ENCODE assay signal across 12 cellular contexts in the genomic region with DNA sequence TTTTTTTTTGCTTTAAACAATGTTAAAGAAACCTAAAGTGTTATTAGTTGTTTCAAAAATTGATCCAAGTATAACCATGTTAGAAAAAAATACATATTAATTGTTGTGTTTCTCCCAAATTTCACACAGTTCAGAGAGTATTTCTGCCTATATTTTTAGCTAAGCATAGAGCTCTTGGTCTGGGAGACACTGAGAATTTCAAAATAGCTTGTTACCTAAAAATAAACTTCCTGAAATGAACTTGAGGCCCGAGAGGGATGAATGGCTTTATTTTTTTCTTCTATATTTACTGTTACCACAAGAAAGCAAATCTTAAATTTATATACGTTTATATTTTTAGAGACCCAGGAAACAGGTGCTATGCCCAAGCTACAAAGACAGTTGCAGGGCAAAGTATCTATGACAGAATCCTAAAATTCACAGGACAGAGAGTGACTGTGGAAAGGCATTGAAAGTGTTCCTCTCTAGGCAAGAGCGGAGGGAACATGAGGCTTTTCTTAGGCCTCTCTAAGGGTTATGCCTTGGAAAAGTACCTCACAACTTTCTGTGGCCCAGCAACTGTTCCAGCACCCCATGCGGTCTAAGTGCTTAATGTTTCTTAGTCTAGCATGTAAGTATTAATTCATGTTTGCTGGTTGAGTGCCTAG. TPM values are rescaled to one million over a fixed set of nuclear protein-coding genes. Genes with fewer than 3 reads are reported as not detected.
DNase-seq lines count a peak whose midpoint lies in the region; ATAC-seq and TF ChIP-seq lines count a peak whose summit lies in the region.
"Had no signal": no experiment of that assay in that cellular context is flagged by ENCODE, and none has a peak within 500 bp of the region (broad histone marks: within the 10 kb centered on the region; RNA-seq: fewer than 3 reads in every experiment).

No MANE protein-coding gene starts in this region.

- intact Hi-C loops in psoas muscle (cut with DNase I): no loop called here

- peak overlapping the region; percentile 79 for H3K9ac ChIP-seq in Loucy (ENCODE audit: low read depth, low read length, poor library complexity, severe bottlenecking)
- H3K9ac ChIP-seq: KMS-11 had no signal

- H3K4me2 ChIP-seq in Loucy (ENCODE audit: low read depth, low read length, poor library complexity, severe bottlenecking): peak overlapping the region; percentile 90
- H3K4me2 ChIP-seq: GM23338, KMS-11 had no signal

- no peak overlapping the region for H2AFZ ChIP-seq in Loucy (ENCODE audit: low read length)
- H2AFZ ChIP-seq: GM23338 had no signal

- peaks cover 78% of the 10 kb centered on the region for H3K4me1 Mint-ChIP-seq in central memory CD8-positive, alpha-beta T cell

- H3K4me3 Mint-ChIP-seq in central memory CD8-positive, alpha-beta T cell: peak overlapping the region; percentile 78
- H3K4me3 Mint-ChIP-seq: GM23338 had no signal

- H3F3A ChIP-seq in Loucy (ENCODE audit: low read depth): peaks cover 34% of the 10 kb centered on the region

- no peak for DNase-seq in central memory CD8-positive, alpha-beta T cell (ENCODE audit: low spot score in 2 of 2)
- DNase-seq in psoas muscle (no peak), NCI-H82 treated with DMSO at 0.1 percent for 48 hours (lab: John Stamatoyannopoulos, UW; ENCODE audit: unreplicated experiment) (no peak), NCI-H345 treated with DMSO at 0.1 percent for 48 hours (lab: John Stamatoyannopoulos, UW; ENCODE audit: unreplicated experiment) (no peak)
- no peak for DNase-seq in stimulated activated CD4-positive, alpha-beta T cell treated with anti-CD3 and anti-CD28 coated beads, Interleukin-4, amount 100 ng/mL, for 24 hours

- H3K36me3 Mint-ChIP-seq in central memory CD8-positive, alpha-beta T cell (ENCODE audit: insufficient read depth): peaks cover 26% of the 10 kb centered on the region

- H3K27ac Mint-ChIP-seq in central memory CD8-positive, alpha-beta T cell (ENCODE audit: low read depth): peak overlapping the region; percentile 84
- H3K27ac Mint-ChIP-seq: GM23338 had no signal

- no peaks in the 10 kb centered on the region for H3K9me3 Mint-ChIP-seq in central memory CD8-positive, alpha-beta T cell
- H3K9me3 Mint-ChIP-seq: GM23338 had no signal

- H3K4me1 ChIP-seq in Loucy (ENCODE audit: insufficient read depth, low read length, poor library complexity, severe bottlenecking): peaks cover 96% of the 10 kb centered on the region
- peaks cover 51% of the 10 kb centered on the region for H3K4me1 ChIP-seq in psoas muscle
- H3K4me1 ChIP-seq: prostate gland had no signal

- peaks cover 79% of the 10 kb centered on the region for H3K79me2 ChIP-seq in Loucy (ENCODE audit: insufficient read depth, low read length)

- no peaks in the 10 kb centered on the region for H3K9me2 ChIP-seq in Loucy (replicated peaks; ENCODE audit: low read depth, low read length)

- H3K36me3 ChIP-seq in Loucy (ENCODE audit: insufficient read depth, low read length) (peaks cover 26% of the 10 kb centered on the region), psoas muscle (ENCODE audit: insufficient read depth in 1 of 2, low read depth in 1 of 2) (peaks cover 4 to 30% of the 10 kb centered on the region in 2 donors)
- H3K36me3 ChIP-seq: prostate gland had no signal

- H4K20me1 ChIP-seq in Loucy (ENCODE audit: insufficient read depth, low read length, poor library complexity, severe bottlenecking): peaks cover 3% of the 10 kb centered on the region

- H3K4me3 ChIP-seq in GM08714 (ENCODE audit: low read length) (peak overlapping the region; percentile 38; the same call in 1 of the 2 replicates), Loucy (ENCODE audit: low read length, poor library complexity, severe bottlenecking) (peak overlapping the region; percentile 67), psoas muscle (no peak overlapping the region)
- H3K4me3 ChIP-seq: GM23338, prostate gland, SK-N-MC had no signal

- no peaks in the 10 kb centered on the region for H3K27me3 Mint-ChIP-seq in central memory CD8-positive, alpha-beta T cell

- WGBS in psoas muscle, 3 donors: 11 to 14% (median 12%) methylated on average over 4 of the region's 4 CpGs

- peak overlapping the region; percentile 65 for H3K27ac ChIP-seq in psoas muscle
- H3K27ac ChIP-seq: KMS-11, SK-N-MC had no signal

- TF ChIP-seq CTCF in Loucy (conservative IDR thresholded peaks at IDR 0.05; ENCODE audit: low read length) (no peak), psoas muscle (IDR thresholded peaks at IDR 0.05) (no peak)

- ATAC-seq in central memory CD8-positive, alpha-beta T cell (replicated peaks; ENCODE audit: extremely low read depth, poor library complexity, severe bottlenecking): no peak
- ATAC-seq in psoas muscle (peak; percentile 46 to 76 (median 60)), GM21367 (IDR thresholded peaks at IDR 0.05; ENCODE audit: unreplicated experiment) (no peak)
- ATAC-seq: GM23338 had no signal

- H3K9me3 ChIP-seq in Loucy (ENCODE audit: insufficient read depth, low read depth, low read length): no peaks in the 10 kb centered on the region
- H3K9me3 ChIP-seq in psoas muscle: peaks cover 2% of the 10 kb centered on the region
- H3K9me3 ChIP-seq: prostate gland had no signal

- H3K27me3 ChIP-seq in Loucy (ENCODE audit: insufficient read depth, low read length, poor library complexity, severe bottlenecking): no peaks in the 10 kb centered on the region
- no peaks in the 10 kb centered on the region for H3K27me3 ChIP-seq in psoas muscle (ENCODE audit: insufficient read depth in 3 of 3, low read length in 2 of 3)

RNA-seq across cellular contexts. Expression of a gene that starts 36.4 kb away (rescaled TPM):
- 10 to 100 TPM; 36.0 to 51.8 (median 44.6) TPM for total RNA-seq in psoas muscle
- polyA plus RNA-seq in psoas muscle: 10 to 100 TPM; 19.7 to 58.8 (median 23.4) TPM

Comparison
In these comparisons a context has a peak if more than half of its experiments do, and no peak if none do; other contexts are left out.
1. ATAC-seq: peak in psoas muscle (4 of 4); none in central memory CD8-positive, alpha-beta T cell (single experiment) and GM21367 (single experiment).